In the genomic region with DNA sequence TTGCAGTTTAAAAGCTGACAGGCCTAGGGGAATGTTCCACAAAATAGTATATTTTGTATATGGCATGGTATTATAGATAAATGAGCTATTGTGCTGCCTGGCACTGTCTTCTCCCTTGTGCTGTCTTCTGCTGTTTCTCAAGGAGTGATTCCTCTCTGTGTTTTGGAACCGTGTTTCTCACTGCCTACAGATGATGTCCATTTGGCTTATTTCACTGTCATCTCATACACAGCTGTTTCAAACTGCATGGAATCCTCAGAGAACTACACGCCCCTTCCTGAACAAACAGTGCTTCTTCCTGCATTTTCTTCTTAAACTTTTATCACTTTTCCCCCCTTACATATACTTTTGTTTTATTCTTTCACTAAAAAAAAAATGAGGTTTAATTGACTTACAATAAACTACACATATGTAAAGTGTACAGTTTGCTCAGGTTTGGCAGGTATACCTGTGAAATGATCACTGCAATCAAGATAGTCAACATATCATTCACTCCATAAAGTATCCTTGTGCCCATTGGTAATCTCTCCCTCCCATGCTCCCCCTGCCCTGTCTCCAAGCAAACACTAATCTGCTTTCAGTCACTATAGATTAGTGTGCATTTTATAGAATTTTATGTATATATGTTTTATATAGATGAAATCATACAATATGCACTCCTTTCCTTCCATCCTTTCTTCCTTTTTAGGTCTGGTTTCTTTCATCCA, we compare ENCODE assay signal across 20 cellular contexts. TPM values are rescaled to one million over a fixed set of nuclear protein-coding genes. Genes with fewer than 3 reads are reported as not detected.
DNase-seq lines count a peak whose midpoint lies in the region; ATAC-seq and TF ChIP-seq lines count a peak whose summit lies in the region.
"Had no signal": no experiment of that assay in that cellular context is flagged by ENCODE, and none has a peak within 500 bp of the region (broad histone marks: within the 10 kb centered on the region; RNA-seq: fewer than 3 reads in every experiment).

No MANE protein-coding gene starts in this region.

- no peak overlapping the region for H2AK5ac ChIP-seq in mesendoderm (ENCODE audit: low read length)

- peaks cover 9% of the 10 kb centered on the region for H3K9me3 Mint-ChIP-seq in type B pancreatic cell
- no peaks in the 10 kb centered on the region for H3K9me3 Mint-ChIP-seq in natural killer cell

- no peak for DNase-seq in Right ventricle myocardium inferior (ENCODE audit: missing footprints)
- DNase-seq in cardiac septum (ENCODE audit: low spot score): no peak
- DNase-seq in choroid plexus epithelial cell (ENCODE audit: low read depth): peak; percentile 34
- DNase-seq in left kidney (ENCODE audit: low read depth, low spot score): peak; percentile 53
- no peak for DNase-seq in type B pancreatic cell (ENCODE audit: extremely low spot score, unreplicated experiment)
- no peak for DNase-seq in natural killer cell
- no peak for DNase-seq in activated effector memory CD4-positive, alpha-beta T cell treated with anti-CD3 and anti-CD28 coated beads, Interleukin-2, amount 50 U/mL, for 16 hours
- no peak for DNase-seq in mesendoderm
- DNase-seq: activated CD8-positive, alpha-beta memory T cell treated with anti-CD3 and anti-CD28 coated beads, Interleukin-2, amount 50 U/mL, for 48 hours; activated naive CD4-positive, alpha-beta T cell treated with anti-CD3 and anti-CD28 coated beads for 36 hours; body of pancreas; COR-L47; effector CD8-positive, alpha-beta T cell; gastrocnemius medialis; NCI-H1694 treated with DMSO at 0.1 percent for 48 hours; NCI-H510A; occipital lobe; upper lobe of left lung had no signal

- TF ChIP-seq CTCF in choroid plexus epithelial cell (conservative IDR thresholded peaks at IDR 0.05; ENCODE audit: low read depth, low read length) (no peak), type B pancreatic cell (conservative IDR thresholded peaks at IDR 0.05) (no peak), natural killer cell (IDR thresholded peaks at IDR 0.05) (no peak)

- no peak overlapping the region for H3K4me3 ChIP-seq in choroid plexus epithelial cell (ENCODE audit: low read depth, low read length)
- no peak overlapping the region for H3K4me3 ChIP-seq in mesendoderm (ENCODE audit: low read length)
- H3K4me3 ChIP-seq: body of pancreas, gastrocnemius medialis, HAP-1, upper lobe of left lung had no signal

- H3K36me3 Mint-ChIP-seq in type B pancreatic cell (peaks cover 17% of the 10 kb centered on the region), natural killer cell (no peaks in the 10 kb centered on the region)

- no peak overlapping the region for H3K18ac ChIP-seq in mesendoderm (ENCODE audit: low read length)

- 100% methylated on average over 1 of the region's 2 CpGs for WGBS in mesendoderm (ENCODE audit: extremely low coverage, insufficient coverage, low lambda C conversion rate)

- no peak overlapping the region for H3K23ac ChIP-seq in mesendoderm (ENCODE audit: low read length)

- H3K27ac ChIP-seq in mesendoderm (ENCODE audit: low read depth, low read length): no peak overlapping the region
- H3K27ac ChIP-seq: body of pancreas, gastrocnemius medialis, upper lobe of left lung had no signal

- H3K27me3 ChIP-seq in mesendoderm (ENCODE audit: insufficient read depth, low read length, poor library complexity): no peaks in the 10 kb centered on the region
- H3K27me3 ChIP-seq: body of pancreas, gastrocnemius medialis, upper lobe of left lung had no signal

- no peak overlapping the region for H2BK5ac ChIP-seq in mesendoderm (ENCODE audit: low read length)

- no peaks in the 10 kb centered on the region for H3K79me1 ChIP-seq in mesendoderm (ENCODE audit: low read length)

- H3K4me2 ChIP-seq in mesendoderm (ENCODE audit: low read length): no peak overlapping the region

- H3K56ac ChIP-seq in mesendoderm (ENCODE audit: low read length): no peak overlapping the region

- no peak overlapping the region for H4K8ac ChIP-seq in mesendoderm (ENCODE audit: low read depth, low read length)

- no peak overlapping the region for H4K5ac ChIP-seq in mesendoderm (ENCODE audit: low read length)

- H3K4me3 Mint-ChIP-seq in type B pancreatic cell (peak overlapping the region; percentile 0), natural killer cell (no peak overlapping the region)
- H3K4me3 Mint-ChIP-seq: activated naive CD4-positive, alpha-beta T cell treated with anti-CD3 and anti-CD28 coated beads for 36 hours had no signal

- peak; percentile 54 for ATAC-seq in Right ventricle myocardium inferior
- ATAC-seq in natural killer cell: no peak
- ATAC-seq: body of pancreas, gastrocnemius medialis, Panc1 had no signal

- H3K27me3 Mint-ChIP-seq in type B pancreatic cell (no peaks in the 10 kb centered on the region), natural killer cell (ENCODE audit: low read depth in 2 of 2) (no peaks in the 10 kb centered on the region)

- H3K9ac ChIP-seq in mesendoderm (ENCODE audit: low read length): no peak overlapping the region

- peak overlapping the region; percentile 73 for H3K27ac Mint-ChIP-seq in type B pancreatic cell
- peak overlapping the region in 1 of 2 donors; percentile 13 for H3K27ac Mint-ChIP-seq in natural killer cell
- H3K27ac Mint-ChIP-seq: activated naive CD4-positive, alpha-beta T cell treated with anti-CD3 and anti-CD28 coated beads for 36 hours had no signal

- H3K4ac ChIP-seq in mesendoderm (ENCODE audit: low read depth, low read length): no peak overlapping the region

- intact Hi-C loops in Right ventricle myocardium inferior (cut with DNase I) (no loop called here), cardiac septum (cut with DNase I) (no loop called here), natural killer cell (cut with micrococcal nuclease) (no loop called here)

- no peak overlapping the region for H2BK15ac ChIP-seq in mesendoderm (replicated peaks; ENCODE audit: low read depth)

- no peak overlapping the region for H2BK120ac ChIP-seq in mesendoderm (ENCODE audit: low read depth, low read length)

- no peaks in the 10 kb centered on the region for H3K4me1 ChIP-seq in mesendoderm (ENCODE audit: control insufficient read depth, low read depth, low read length)

- no peaks in the 10 kb centered on the region for H3K79me2 ChIP-seq in mesendoderm (ENCODE audit: control insufficient read depth, insufficient read depth, low read length)

- peaks cover 38% of the 10 kb centered on the region for H3K4me1 Mint-ChIP-seq in type B pancreatic cell (ENCODE audit: unreplicated experiment)
- H3K4me1 Mint-ChIP-seq in natural killer cell: peaks cover 15 to 29% of the 10 kb centered on the region in 2 donors

- no peaks in the 10 kb centered on the region for H3K36me3 ChIP-seq in mesendoderm (ENCODE audit: control insufficient read depth, insufficient read depth, low read length)
- H3K36me3 ChIP-seq: gastrocnemius medialis, HAP-1, upper lobe of left lung had no signal

RNA-seq across cellular contexts. Expression of gene CBFA2T2, which starts 43.0 kb away (rescaled TPM):
- total RNA-seq in Right ventricle myocardium inferior (11.3 TPM), cardiac septum (11.2 TPM), type B pancreatic cell (ENCODE audit: low replicate concordance) (39.8 and 52.3 TPM in 2 replicates), natural killer cell (10 to 100 TPM; 16.5 to 27.5 (median 18.5) TPM)
- 4.0 TPM for polyA plus RNA-seq in mesendoderm (2013, experiment 1 of 2)
- polyA plus RNA-seq in mesendoderm (2013, experiment 2 of 2): 4.2 TPM

Comparison
In these comparisons a context has a peak if more than half of its experiments do, and no peak if none do; other contexts are left out.
1. DNase-seq: peak in choroid plexus epithelial cell (single experiment) and left kidney (single experiment); none in Right ventricle myocardium inferior (single experiment), cardiac septum (single experiment), type B pancreatic cell (single experiment), natural killer cell (single experiment), activated effector memory CD4-positive, alpha-beta T cell treated with anti-CD3 and anti-CD28 coated beads, Interleukin-2, amount 50 U/mL, for 16 hours (single experiment) and mesendoderm (single experiment).